Comparison of ENCODE assay signal across 15 cellular contexts in the genomic region with DNA sequence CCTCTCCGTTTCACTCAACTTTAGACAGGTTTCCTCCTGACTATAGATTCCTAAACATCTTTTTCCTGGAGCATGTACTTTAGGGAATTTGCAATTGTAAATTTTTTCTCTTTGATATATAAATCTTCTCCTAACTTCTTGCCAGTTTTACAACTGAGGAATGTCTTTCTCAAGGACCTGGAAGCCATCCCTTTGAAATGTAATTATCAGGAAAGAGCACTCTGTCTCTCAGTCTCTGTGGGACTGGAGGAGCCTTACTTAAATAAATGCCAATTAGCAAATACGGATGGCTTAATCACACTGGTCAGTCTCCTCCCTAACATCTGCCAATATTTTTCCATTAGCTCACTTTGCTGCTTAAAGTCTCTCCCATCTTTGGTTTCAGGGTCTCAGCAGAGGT.
A peak's percentile ranks its signal among the peaks of the same experiment; 100 is the strongest.
DNase-seq lines count a peak whose midpoint lies in the region.
"Had no signal": no experiment of that assay in that cellular context is flagged by ENCODE, and none has a peak within 500 bp of the region (broad histone marks: within the 10 kb centered on the region; RNA-seq: fewer than 3 reads in every experiment).

No MANE protein-coding gene starts in this region.

- no peaks in the 10 kb centered on the region for H3K27me3 ChIP-seq in HUES48 (ENCODE audit: control insufficient read depth, insufficient read depth, low read length)
- H3K27me3 ChIP-seq: Peyer's patch had no signal

- H3K36me3 ChIP-seq in HUES48 (ENCODE audit: control insufficient read depth, insufficient read depth, low read length) = no peaks in the 10 kb centered on the region
- H3K36me3 ChIP-seq: Peyer's patch had no signal

- DNase-seq in DMS 273 (lab: John Stamatoyannopoulos, UW; ENCODE audit: unreplicated experiment) (peak; percentile 62), NCI-H82 treated with DMSO at 0.1 percent for 48 hours (lab: John Stamatoyannopoulos, UW; ENCODE audit: unreplicated experiment) (peak; percentile 70), iPS DF 4.7 (ENCODE audit: extremely low read depth, low spot score) (peak; percentile 58), SW 1271 (lab: John Stamatoyannopoulos, UW) (no peak), occipital lobe (lab: John Stamatoyannopoulos, UW) (no peak), COLO668 (lab: John Stamatoyannopoulos, UW; ENCODE audit: unreplicated experiment) (no peak), dermis blood vessel endothelial cell (no peak)
- DNase-seq: Calu3; CD4-positive, alpha-beta T cell; MM.1S; NCI-H1092; NCI-H146; NCI-H526; Peyer's patch had no signal

- H3K9me3 ChIP-seq in HUES48 (ENCODE audit: control insufficient read depth, insufficient read depth, low read length) = no peaks in the 10 kb centered on the region
- H3K9me3 ChIP-seq: Peyer's patch had no signal

- H3K4me3 ChIP-seq in HUES48 (ENCODE audit: low read depth, low read length) = peak overlapping the region; percentile 29; the same call in 1 of the 2 replicates
- H3K4me3 ChIP-seq: Peyer's patch had no signal

- H3K27ac ChIP-seq in HUES48 (ENCODE audit: low read depth, low read length) = peak overlapping the region; percentile 66
- H3K27ac ChIP-seq: Peyer's patch had no signal

- no peak overlapping the region for H3K9ac ChIP-seq in HUES48 (ENCODE audit: low read depth, low read length)

- peaks cover 30% of the 10 kb centered on the region for H3K4me1 ChIP-seq in HUES48 (ENCODE audit: control insufficient read depth, insufficient read depth, low read length)
- H3K4me1 ChIP-seq: Peyer's patch had no signal

Comparison
In these comparisons a context has a peak if more than half of its experiments do, and no peak if none do; other contexts are left out.
1. DNase-seq: peak in DMS 273 (single experiment), NCI-H82 treated with DMSO at 0.1 percent for 48 hours (single experiment) and iPS DF 4.7 (single experiment); none in SW 1271 (0 of 2), occipital lobe (single experiment), COLO668 (single experiment) and dermis blood vessel endothelial cell (single experiment).